8 cellular contexts compared by ENCODE assay signal in the genomic region with DNA sequence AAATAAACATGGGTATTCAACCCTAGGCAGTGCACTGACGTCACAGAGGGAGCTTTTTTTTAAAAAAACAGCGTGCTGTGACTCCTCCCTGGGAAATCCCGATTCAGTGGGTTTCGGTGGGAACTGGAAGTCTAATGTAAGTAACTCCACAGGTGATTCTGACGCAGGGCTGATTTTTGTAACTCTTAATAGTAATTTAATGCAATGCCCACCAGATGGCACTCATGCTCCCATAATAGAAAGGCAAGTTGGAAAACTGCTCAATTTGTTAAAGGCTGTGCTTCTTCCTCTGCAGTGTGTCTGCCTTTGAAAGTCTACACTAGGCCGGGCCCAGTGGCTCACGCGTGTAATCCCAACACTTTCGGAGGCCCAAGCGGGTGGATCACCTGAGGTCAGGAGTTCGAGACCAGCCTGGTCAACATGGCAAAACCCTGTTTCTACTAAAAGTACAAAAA. TPM values are rescaled to one million over a fixed set of nuclear protein-coding genes. Genes with fewer than 3 reads are reported as not detected.
DNase-seq lines count a peak whose midpoint lies in the region; TF ChIP-seq lines count a peak whose summit lies in the region.

No MANE protein-coding gene starts in this region.

- no peaks in the 10 kb centered on the region for H3K27me3 ChIP-seq in MM.1S (replicated peaks; ENCODE audit: insufficient read depth, low read length)
- no peaks in the 10 kb centered on the region for H3K27me3 ChIP-seq in SK-N-SH (ENCODE audit: insufficient read depth)
- H3K27me3 ChIP-seq in cardiac muscle cell: no peaks in the 10 kb centered on the region

- H3K4me3 ChIP-seq in MM.1S (ENCODE audit: low read length): peak overlapping the region; percentile 29; the same call in 1 of the 2 replicates
- peak overlapping the region; percentile 23 to 24; a peak in 3 of 4 replicates for H3K4me3 ChIP-seq in SK-N-SH (ENCODE audit: low read depth in 2 of 2, low read length in 1 of 2)
- H3K4me3 ChIP-seq in cardiac muscle cell: no peak overlapping the region

- H3K4me1 ChIP-seq in MM.1S (ENCODE audit: low read length) (no peaks in the 10 kb centered on the region), SK-N-SH (ENCODE audit: control insufficient read depth in 1 of 2, insufficient read depth in 2 of 2, low read depth in 1 of 2, low read length in 1 of 2) (peaks cover 0 to 25% of the 10 kb centered on the region in 2 experiments; a peak in 2 of 4 replicates), cardiac muscle cell (ENCODE audit: low read depth) (no peaks in the 10 kb centered on the region)

- H3K4me2 ChIP-seq in MM.1S (ENCODE audit: low read depth, low read length): peak overlapping the region; percentile 74; the same call in 1 of the 2 replicates
- H3K4me2 ChIP-seq in SK-N-SH: peak overlapping the region; percentile 68

- POLR2A ChIA-PET in SK-N-SH (lab: Yijun Ruan, JAX): no interaction called here

- no peak for TF ChIP-seq EP300 in SK-N-SH (IDR thresholded peaks at IDR 0.05; ENCODE audit: borderline replicate concordance in 1 of 2, low read depth in 1 of 2, low read length in 1 of 2)

- H2AFZ ChIP-seq in MM.1S (ENCODE audit: low read length): peak overlapping the region; percentile 62
- peak overlapping the region; percentile 77; the same call in 1 of the 2 replicates for H2AFZ ChIP-seq in SK-N-SH (ENCODE audit: low read depth)

- H3K27ac ChIP-seq in MM.1S (ENCODE audit: low read length) (peak overlapping the region; percentile 25; the same call in 1 of the 2 replicates), SK-N-SH (ENCODE audit: low read depth in 2 of 2, low read length in 1 of 2) (peak overlapping the region in 1 of 2 experiments; percentile 95; a peak in 3 of 4 replicates), cardiac muscle cell (no peak overlapping the region)

- H3K9me3 ChIP-seq in MM.1S (replicated peaks; ENCODE audit: insufficient read depth, low read length) (no peaks in the 10 kb centered on the region), SK-N-SH (no peaks in the 10 kb centered on the region), cardiac muscle cell (ENCODE audit: low read depth) (no peaks in the 10 kb centered on the region)

- H3K36me3 ChIP-seq in MM.1S (replicated peaks; ENCODE audit: insufficient read depth, low read length): no peaks in the 10 kb centered on the region
- peaks cover 0 to 9% of the 10 kb centered on the region in 2 experiments for H3K36me3 ChIP-seq in SK-N-SH (replicated peaks in 1 of 2; ENCODE audit: control insufficient read depth in 1 of 2, insufficient read depth in 2 of 2, low read length in 1 of 2)
- H3K36me3 ChIP-seq in cardiac muscle cell: no peaks in the 10 kb centered on the region

- H3K79me2 ChIP-seq in MM.1S (ENCODE audit: low read length): no peaks in the 10 kb centered on the region
- peaks cover 3% of the 10 kb centered on the region; the same call in 1 of the 2 replicates for H3K79me2 ChIP-seq in SK-N-SH (ENCODE audit: insufficient read depth)

- H3K9me2 ChIP-seq in MM.1S (replicated peaks; ENCODE audit: insufficient read depth, low read length) (no peaks in the 10 kb centered on the region), SK-N-SH (no peaks in the 10 kb centered on the region)

- H3K9ac ChIP-seq in MM.1S (ENCODE audit: low read length): peak overlapping the region; percentile 21; the same call in 1 of the 2 replicates
- peak overlapping the region; percentile 59; the same call in 1 of the 2 replicates for H3K9ac ChIP-seq in SK-N-SH

- CTCF ChIA-PET in SK-N-SH (lab: Yijun Ruan, JAX): interaction anchor here (0.6 to 2.3 kb wide), 35 partner anchors 9 to 605 kb away, joined by 3 to 15 read pairs (median 4); a partner anchor contains a TSS

- H4K20me1 ChIP-seq in MM.1S (ENCODE audit: insufficient read depth, low read length) (no peaks in the 10 kb centered on the region), SK-N-SH (ENCODE audit: insufficient read depth) (no peaks in the 10 kb centered on the region)

- 8% methylated on average over 11 of the region's 11 CpGs for WGBS in SK-N-SH (ENCODE audit: low lambda C conversion rate)

- DNase-seq in GDM1 (lab: John Stamatoyannopoulos, UW) (peak; percentile 27), GOT3 (lab: John Stamatoyannopoulos, UW) (peak; percentile 14), MM.1S (peak; percentile 89), SK-N-SH (peak; percentile 27), cardiac muscle cell (ENCODE audit: low read depth in 1 of 2, low spot score in 1 of 2) (peak; percentile 88 to 90), putamen (ENCODE audit: low spot score) (peak; percentile 73), T1000 (lab: John Stamatoyannopoulos, UW) (no peak)
- DNase-seq in activated naive CD8-positive, alpha-beta T cell treated with anti-CD3 and anti-CD28 coated beads, Interleukin-2, amount 50 U/mL, for 16 hours (ENCODE audit: low read depth, low spot score): peak; percentile 29

- peak; percentile 49 for TF ChIP-seq CTCF in MM.1S (IDR thresholded peaks at IDR 0.05; ENCODE audit: low read length)
- peak; percentile 61 for TF ChIP-seq CTCF in SK-N-SH (IDR thresholded peaks at IDR 0.05)
- TF ChIP-seq CTCF in cardiac muscle cell (IDR thresholded peaks at IDR 0.05; ENCODE audit: low read depth, low read length): peak; percentile 46

- peak; percentile 84 for TF ChIP-seq RAD21 in SK-N-SH (IDR thresholded peaks at IDR 0.05; ENCODE audit: low read length)

- H3F3A ChIP-seq in MM.1S (ENCODE audit: insufficient read depth, low read length) (no peaks in the 10 kb centered on the region), SK-N-SH (replicated peaks; ENCODE audit: insufficient read depth) (peaks cover 43% of the 10 kb centered on the region)

TF ChIP-seq in SK-N-SH, 30 proteins besides CTCF, POLR2A, EP300 and RAD21:
- TF ChIP-seq, protein P1, sequence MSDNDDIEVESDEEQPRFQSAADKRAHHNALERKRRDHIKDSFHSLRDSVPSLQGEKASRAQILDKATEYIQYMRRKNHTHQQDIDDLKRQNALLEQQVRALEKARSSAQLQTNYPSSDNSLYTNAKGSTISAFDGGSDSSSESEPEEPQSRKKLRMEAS (IDR thresholded peaks at IDR 0.05; ENCODE audit: low read depth): 0 out of 2 replicates have a peak, but pooled peaks have one; percentile 8
- TF ChIP-seq SIN3A (IDR thresholded peaks at IDR 0.05; ENCODE audit: borderline replicate concordance, low read depth, low read length): no peak
- TF ChIP-seq MEF2A (IDR thresholded peaks at IDR 0.05; ENCODE audit: borderline replicate concordance, low read depth): no peak
- no peak for TF ChIP-seq GABPA (IDR thresholded peaks at IDR 0.05; ENCODE audit: low read depth)
- TF ChIP-seq, protein P2, sequence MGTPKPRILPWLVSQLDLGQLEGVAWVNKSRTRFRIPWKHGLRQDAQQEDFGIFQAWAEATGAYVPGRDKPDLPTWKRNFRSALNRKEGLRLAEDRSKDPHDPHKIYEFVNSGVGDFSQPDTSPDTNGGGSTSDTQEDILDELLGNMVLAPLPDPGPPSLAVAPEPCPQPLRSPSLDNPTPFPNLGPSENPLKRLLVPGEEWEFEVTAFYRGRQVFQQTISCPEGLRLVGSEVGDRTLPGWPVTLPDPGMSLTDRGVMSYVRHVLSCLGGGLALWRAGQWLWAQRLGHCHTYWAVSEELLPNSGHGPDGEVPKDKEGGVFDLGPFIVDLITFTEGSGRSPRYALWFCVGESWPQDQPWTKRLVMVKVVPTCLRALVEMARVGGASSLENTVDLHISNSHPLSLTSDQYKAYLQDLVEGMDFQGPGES (IDR thresholded peaks at IDR 0.05; ENCODE audit: low read depth, low read length): no peak
- TF ChIP-seq TAF1 (IDR thresholded peaks at IDR 0.05; ENCODE audit: borderline replicate concordance, low read depth, low read length): no peak
- peak; percentile 76 for TF ChIP-seq SMC3 (IDR thresholded peaks at IDR 0.05; ENCODE audit: low read depth, low read length)

RNA-seq across cellular contexts. Expression of a gene that starts 10.9 kb away (rescaled TPM):
- 59.8 and 81.4 TPM in 2 replicates for polyA plus RNA-seq in SK-N-SH (2012; rRNA removed)
- polyA plus RNA-seq in SK-N-SH (2012; cell fraction: cytosol; rRNA removed): 63.3 and 65.7 TPM in 2 replicates
- 21.3 and 45.6 TPM in 2 replicates for polyA plus RNA-seq in SK-N-SH (2012; cell fraction: nucleus; rRNA removed)
- total RNA-seq in cardiac muscle cell: 18.4 and 50.2 TPM in 2 replicates
- polyA plus RNA-seq in cardiac muscle cell: 47.1 and 69.7 TPM in 2 replicates
